1 cellular context compared by ENCODE assay signal in the genomic region with DNA sequence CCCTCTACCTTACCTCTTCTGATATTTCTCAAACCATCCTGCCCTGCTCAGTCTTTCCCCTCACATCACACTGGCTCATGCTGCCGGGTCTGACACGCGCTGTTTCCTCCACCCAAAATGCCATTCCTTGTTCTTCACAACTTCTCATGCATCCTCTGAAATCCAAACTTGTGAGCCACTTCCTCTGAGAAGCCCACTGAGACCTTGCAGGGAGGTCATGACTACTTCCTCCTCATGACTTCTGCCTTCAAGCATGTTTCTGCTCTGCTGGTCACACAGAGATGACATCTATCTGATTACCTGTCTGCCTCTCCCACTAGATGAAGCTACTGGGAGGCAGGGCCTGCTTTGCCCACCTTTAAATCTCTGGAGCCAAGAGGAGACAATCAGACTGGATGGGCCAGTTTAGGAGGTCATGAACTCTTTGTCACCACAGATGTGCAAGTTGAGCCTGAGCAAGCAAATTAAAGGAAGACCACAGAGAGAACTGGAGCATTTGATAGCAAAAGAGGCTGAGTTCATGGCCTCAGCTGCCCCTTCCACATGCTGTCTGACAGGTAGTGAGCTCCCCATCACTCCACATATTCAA.
TF ChIP-seq lines count a peak whose summit lies in the region.

No MANE protein-coding gene starts in this region.

TF ChIP-seq in K562, 482 proteins besides CTCF, POLR2A, EP300 and RAD21 (continued from another document and continues in another):
- TF ChIP-seq, protein P1, sequence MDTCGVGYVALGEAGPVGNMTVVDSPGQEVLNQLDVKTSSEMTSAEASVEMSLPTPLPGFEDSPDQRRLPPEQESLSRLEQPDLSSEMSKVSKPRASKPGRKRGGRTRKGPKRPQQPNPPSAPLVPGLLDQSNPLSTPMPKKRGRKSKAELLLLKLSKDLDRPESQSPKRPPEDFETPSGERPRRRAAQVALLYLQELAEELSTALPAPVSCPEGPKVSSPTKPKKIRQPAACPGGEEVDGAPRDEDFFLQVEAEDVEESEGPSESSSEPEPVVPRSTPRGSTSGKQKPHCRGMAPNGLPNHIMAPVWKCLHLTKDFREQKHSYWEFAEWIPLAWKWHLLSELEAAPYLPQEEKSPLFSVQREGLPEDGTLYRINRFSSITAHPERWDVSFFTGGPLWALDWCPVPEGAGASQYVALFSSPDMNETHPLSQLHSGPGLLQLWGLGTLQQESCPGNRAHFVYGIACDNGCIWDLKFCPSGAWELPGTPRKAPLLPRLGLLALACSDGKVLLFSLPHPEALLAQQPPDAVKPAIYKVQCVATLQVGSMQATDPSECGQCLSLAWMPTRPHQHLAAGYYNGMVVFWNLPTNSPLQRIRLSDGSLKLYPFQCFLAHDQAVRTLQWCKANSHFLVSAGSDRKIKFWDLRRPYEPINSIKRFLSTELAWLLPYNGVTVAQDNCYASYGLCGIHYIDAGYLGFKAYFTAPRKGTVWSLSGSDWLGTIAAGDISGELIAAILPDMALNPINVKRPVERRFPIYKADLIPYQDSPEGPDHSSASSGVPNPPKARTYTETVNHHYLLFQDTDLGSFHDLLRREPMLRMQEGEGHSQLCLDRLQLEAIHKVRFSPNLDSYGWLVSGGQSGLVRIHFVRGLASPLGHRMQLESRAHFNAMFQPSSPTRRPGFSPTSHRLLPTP (IDR thresholded peaks at IDR 0.05; ENCODE audit: borderline replicate concordance, extremely low read depth, insufficient read length) = no peak
- TF ChIP-seq NCOA1 (IDR thresholded peaks at IDR 0.05; ENCODE audit: low read depth) (no peak), ZNF75A (CRISPR knock-in tag; IDR thresholded peaks at IDR 0.05) (no peak), BCL6 (CRISPR knock-in tag; IDR thresholded peaks at IDR 0.05) (no peak), ZNF239 (CRISPR knock-in tag; IDR thresholded peaks at IDR 0.05) (no peak), FOXJ3 (CRISPR knock-in tag; IDR thresholded peaks at IDR 0.05) (no peak), TAF7 (tag; IDR thresholded peaks at IDR 0.05) (no peak), ELF4 (CRISPR knock-in tag; IDR thresholded peaks at IDR 0.05) (no peak), NCOR1 (IDR thresholded peaks at IDR 0.05) (peak; percentile 72), ARID1B (IDR thresholded peaks at IDR 0.05) (peak; percentile 69; the same call in 1 of the 2 replicates), ZNF253 (CRISPR knock-in tag; conservative IDR thresholded peaks at IDR 0.05) (no peak), SMARCA5 (IDR thresholded peaks at IDR 0.05) (peak; percentile 24; the same call in 1 of the 2 replicates), TCFL5 (CRISPR knock-in tag; conservative IDR thresholded peaks at IDR 0.05) (no peak), TRIM24 (IDR thresholded peaks at IDR 0.05) (no peak), CCNT2 (IDR thresholded peaks at IDR 0.05; ENCODE audit: borderline replicate concordance, extremely low read depth, insufficient read length, low read depth, low read length) (peak; percentile 42), IFI16 (CRISPR knock-in tag; IDR thresholded peaks at IDR 0.05) (no peak), ZNF830 (CRISPR knock-in tag; IDR thresholded peaks at IDR 0.05) (no peak), POLR3G (IDR thresholded peaks at IDR 0.05; ENCODE audit: extremely low read depth, insufficient read length, insufficient replicate concordance) (no peak), MYBL2 (IDR thresholded peaks at IDR 0.05; ENCODE audit: low read depth) (no peak), MYBL2 (CRISPR knock-in tag; IDR thresholded peaks at IDR 0.05; ENCODE audit: borderline replicate concordance) (no peak), NRF1 (conservative IDR thresholded peaks at IDR 0.05 in 1 of 2, IDR thresholded peaks at IDR 0.05 in 1 of 2) (peak in 1 of 2 experiments; percentile 26; a peak in 1 of 4 replicates), POLR2H (tag; IDR thresholded peaks at IDR 0.05; ENCODE audit: low read depth) (no peak), MYNN (IDR thresholded peaks at IDR 0.05) (no peak), MYNN (CRISPR knock-in tag; IDR thresholded peaks at IDR 0.05) (no peak), ZFPM2 (CRISPR knock-in tag; IDR thresholded peaks at IDR 0.05) (no peak), NR2C1 (IDR thresholded peaks at IDR 0.05) (peak; percentile 74), NR2C1 (tag; IDR thresholded peaks at IDR 0.05) (0 out of 2 replicates have a peak, but pooled peaks have one; percentile 53), RBBP5 (IDR thresholded peaks at IDR 0.05; ENCODE audit: borderline replicate concordance, insufficient read depth, low read length, poor library complexity, severe bottlenecking) (peak; percentile 4), ZBTB7A (IDR thresholded peaks at IDR 0.05; ENCODE audit: borderline replicate concordance, control insufficient read depth, low read depth, low read length) (peak; percentile 47; the same call in 1 of the 2 replicates), CAMTA2 (CRISPR knock-in tag; conservative IDR thresholded peaks at IDR 0.05) (no peak), NELFE (IDR thresholded peaks at IDR 0.05; ENCODE audit: insufficient read depth, insufficient read length) (no peak), CHCHD3 (CRISPR knock-in tag; IDR thresholded peaks at IDR 0.05) (no peak), RBM25 (IDR thresholded peaks at IDR 0.05; ENCODE audit: low read depth, low read length, severe bottlenecking) (peak; percentile 87), JUND (IDR thresholded peaks at IDR 0.05; ENCODE audit: borderline replicate concordance, low read depth, low read length) (no peak; the same call in 1 of the 2 replicates), JUND (tag; IDR thresholded peaks at IDR 0.05; ENCODE audit: borderline replicate concordance, low read depth, low read length) (no peak), GATAD2A (IDR thresholded peaks at IDR 0.05) (no peak)
- TF ChIP-seq, protein P2, sequence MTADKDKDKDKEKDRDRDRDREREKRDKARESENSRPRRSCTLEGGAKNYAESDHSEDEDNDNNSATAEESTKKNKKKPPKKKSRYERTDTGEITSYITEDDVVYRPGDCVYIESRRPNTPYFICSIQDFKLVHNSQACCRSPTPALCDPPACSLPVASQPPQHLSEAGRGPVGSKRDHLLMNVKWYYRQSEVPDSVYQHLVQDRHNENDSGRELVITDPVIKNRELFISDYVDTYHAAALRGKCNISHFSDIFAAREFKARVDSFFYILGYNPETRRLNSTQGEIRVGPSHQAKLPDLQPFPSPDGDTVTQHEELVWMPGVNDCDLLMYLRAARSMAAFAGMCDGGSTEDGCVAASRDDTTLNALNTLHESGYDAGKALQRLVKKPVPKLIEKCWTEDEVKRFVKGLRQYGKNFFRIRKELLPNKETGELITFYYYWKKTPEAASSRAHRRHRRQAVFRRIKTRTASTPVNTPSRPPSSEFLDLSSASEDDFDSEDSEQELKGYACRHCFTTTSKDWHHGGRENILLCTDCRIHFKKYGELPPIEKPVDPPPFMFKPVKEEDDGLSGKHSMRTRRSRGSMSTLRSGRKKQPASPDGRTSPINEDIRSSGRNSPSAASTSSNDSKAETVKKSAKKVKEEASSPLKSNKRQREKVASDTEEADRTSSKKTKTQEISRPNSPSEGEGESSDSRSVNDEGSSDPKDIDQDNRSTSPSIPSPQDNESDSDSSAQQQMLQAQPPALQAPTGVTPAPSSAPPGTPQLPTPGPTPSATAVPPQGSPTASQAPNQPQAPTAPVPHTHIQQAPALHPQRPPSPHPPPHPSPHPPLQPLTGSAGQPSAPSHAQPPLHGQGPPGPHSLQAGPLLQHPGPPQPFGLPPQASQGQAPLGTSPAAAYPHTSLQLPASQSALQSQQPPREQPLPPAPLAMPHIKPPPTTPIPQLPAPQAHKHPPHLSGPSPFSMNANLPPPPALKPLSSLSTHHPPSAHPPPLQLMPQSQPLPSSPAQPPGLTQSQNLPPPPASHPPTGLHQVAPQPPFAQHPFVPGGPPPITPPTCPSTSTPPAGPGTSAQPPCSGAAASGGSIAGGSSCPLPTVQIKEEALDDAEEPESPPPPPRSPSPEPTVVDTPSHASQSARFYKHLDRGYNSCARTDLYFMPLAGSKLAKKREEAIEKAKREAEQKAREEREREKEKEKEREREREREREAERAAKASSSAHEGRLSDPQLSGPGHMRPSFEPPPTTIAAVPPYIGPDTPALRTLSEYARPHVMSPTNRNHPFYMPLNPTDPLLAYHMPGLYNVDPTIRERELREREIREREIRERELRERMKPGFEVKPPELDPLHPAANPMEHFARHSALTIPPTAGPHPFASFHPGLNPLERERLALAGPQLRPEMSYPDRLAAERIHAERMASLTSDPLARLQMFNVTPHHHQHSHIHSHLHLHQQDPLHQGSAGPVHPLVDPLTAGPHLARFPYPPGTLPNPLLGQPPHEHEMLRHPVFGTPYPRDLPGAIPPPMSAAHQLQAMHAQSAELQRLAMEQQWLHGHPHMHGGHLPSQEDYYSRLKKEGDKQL (CRISPR knock-in tag; IDR thresholded peaks at IDR 0.05; ENCODE audit: borderline replicate concordance) = no peak
- TF ChIP-seq, protein P3, sequence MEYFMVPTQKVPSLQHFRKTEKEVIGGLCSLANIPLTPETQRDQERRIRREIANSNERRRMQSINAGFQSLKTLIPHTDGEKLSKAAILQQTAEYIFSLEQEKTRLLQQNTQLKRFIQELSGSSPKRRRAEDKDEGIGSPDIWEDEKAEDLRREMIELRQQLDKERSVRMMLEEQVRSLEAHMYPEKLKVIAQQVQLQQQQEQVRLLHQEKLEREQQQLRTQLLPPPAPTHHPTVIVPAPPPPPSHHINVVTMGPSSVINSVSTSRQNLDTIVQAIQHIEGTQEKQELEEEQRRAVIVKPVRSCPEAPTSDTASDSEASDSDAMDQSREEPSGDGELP (CRISPR knock-in tag; IDR thresholded peaks at IDR 0.05; ENCODE audit: borderline replicate concordance) = no peak
- TF ChIP-seq, protein P4, sequence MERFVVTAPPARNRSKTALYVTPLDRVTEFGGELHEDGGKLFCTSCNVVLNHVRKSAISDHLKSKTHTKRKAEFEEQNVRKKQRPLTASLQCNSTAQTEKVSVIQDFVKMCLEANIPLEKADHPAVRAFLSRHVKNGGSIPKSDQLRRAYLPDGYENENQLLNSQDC (CRISPR knock-in tag; IDR thresholded peaks at IDR 0.05) = no peak
- TF ChIP-seq, protein P5, sequence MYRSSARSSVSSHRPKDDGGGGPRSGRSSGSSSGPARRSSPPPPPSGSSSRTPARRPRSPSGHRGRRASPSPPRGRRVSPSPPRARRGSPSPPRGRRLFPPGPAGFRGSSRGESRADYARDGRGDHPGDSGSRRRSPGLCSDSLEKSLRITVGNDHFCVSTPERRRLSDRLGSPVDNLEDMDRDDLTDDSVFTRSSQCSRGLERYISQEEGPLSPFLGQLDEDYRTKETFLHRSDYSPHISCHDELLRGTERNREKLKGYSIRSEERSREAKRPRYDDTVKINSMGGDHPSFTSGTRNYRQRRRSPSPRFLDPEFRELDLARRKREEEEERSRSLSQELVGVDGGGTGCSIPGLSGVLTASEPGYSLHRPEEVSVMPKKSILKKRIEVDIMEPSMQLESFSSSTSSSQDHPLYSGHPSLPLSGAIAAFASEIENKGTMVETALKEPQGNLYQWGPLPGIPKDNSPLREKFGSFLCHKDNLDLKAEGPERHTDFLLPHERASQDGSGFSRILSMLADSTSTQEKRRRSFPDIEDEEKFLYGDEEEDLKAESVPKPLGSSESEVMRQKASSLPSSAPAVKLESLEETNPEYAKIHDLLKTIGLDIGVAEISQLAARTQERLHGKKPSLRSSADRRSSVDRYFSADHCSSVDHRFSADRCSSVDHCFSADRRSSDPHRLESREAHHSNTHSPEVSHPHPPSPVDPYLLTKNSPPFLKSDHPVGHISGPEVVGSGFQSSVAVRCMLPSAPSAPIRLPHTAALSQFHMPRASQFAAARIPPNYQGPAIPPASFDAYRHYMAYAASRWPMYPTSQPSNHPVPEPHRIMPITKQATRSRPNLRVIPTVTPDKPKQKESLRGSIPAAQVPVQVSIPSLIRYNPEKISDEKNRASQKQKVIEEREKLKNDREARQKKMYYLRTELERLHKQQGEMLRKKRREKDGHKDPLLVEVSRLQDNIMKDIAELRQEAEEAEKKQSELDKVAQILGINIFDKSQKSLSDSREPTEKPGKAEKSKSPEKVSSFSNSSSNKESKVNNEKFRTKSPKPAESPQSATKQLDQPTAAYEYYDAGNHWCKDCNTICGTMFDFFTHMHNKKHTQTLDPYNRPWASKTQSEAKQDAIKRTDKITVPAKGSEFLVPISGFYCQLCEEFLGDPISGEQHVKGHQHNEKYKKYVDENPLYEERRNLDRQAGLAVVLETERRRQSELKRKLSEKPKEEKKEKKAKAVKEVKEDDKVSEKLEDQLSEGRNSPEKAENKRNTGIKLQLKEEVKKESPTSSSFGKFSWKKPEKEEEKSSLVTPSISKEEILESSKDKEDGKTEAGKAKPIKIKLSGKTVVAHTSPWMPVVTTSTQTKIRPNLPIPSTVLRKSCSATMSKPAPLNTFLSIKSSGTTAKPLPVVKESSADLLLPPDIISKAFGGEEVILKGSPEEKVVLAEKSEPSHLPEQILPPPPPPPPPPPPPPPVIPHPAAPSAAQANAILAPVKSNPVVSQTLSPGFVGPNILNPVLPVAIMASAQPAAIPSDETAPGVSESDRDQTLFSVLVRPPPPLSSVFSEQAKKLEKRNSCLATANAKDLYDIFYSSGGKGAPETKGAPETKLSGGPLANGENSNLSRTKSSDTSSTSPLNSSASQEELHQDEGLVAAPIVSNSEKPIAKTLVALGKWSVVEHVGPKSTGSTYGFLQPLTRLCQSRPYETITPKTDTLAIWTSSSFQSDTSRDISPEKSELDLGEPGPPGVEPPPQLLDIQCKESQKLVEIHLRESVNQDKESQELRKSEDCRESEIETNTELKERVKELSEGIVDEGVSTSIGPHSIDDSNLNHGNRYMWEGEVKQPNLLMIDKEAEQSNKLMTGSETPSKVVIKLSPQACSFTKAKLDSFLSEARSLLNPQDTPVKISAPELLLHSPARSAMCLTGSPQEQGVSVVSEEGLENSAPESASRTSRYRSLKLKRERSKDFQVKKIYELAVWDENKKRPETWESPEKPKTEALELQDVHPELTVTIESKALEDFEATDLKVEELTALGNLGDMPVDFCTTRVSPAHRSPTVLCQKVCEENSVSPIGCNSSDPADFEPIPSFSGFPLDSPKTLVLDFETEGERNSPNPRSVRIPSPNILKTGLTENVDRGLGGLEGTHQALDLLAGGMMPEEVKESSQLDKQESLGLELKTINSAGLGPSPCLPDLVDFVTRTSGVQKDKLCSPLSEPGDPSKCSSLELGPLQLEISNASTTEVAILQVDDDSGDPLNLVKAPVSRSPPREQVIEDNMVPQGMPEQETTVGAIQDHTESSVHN (IDR thresholded peaks at IDR 0.05; ENCODE audit: borderline replicate concordance in 1 of 2, low read depth in 1 of 2) = no peak
- TF ChIP-seq, protein P6, sequence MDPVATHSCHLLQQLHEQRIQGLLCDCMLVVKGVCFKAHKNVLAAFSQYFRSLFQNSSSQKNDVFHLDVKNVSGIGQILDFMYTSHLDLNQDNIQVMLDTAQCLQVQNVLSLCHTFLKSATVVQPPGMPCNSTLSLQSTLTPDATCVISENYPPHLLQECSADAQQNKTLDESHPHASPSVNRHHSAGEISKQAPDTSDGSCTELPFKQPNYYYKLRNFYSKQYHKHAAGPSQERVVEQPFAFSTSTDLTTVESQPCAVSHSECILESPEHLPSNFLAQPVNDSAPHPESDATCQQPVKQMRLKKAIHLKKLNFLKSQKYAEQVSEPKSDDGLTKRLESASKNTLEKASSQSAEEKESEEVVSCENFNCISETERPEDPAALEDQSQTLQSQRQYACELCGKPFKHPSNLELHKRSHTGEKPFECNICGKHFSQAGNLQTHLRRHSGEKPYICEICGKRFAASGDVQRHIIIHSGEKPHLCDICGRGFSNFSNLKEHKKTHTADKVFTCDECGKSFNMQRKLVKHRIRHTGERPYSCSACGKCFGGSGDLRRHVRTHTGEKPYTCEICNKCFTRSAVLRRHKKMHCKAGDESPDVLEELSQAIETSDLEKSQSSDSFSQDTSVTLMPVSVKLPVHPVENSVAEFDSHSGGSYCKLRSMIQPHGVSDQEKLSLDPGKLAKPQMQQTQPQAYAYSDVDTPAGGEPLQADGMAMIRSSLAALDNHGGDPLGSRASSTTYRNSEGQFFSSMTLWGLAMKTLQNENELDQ (CRISPR knock-in tag; IDR thresholded peaks at IDR 0.05; ENCODE audit: borderline replicate concordance) = no peak
